ENCODE assay signal across 1 cellular context in genomic region chr9:19156805-19157204, GRCh38.
TF ChIP-seq lines count a peak whose summit lies in the region.

No MANE protein-coding gene starts in this region.

TF ChIP-seq in HepG2, 621 proteins besides CTCF, POLR2A, EP300 and RAD21:
- TF ChIP-seq, protein P1, sequence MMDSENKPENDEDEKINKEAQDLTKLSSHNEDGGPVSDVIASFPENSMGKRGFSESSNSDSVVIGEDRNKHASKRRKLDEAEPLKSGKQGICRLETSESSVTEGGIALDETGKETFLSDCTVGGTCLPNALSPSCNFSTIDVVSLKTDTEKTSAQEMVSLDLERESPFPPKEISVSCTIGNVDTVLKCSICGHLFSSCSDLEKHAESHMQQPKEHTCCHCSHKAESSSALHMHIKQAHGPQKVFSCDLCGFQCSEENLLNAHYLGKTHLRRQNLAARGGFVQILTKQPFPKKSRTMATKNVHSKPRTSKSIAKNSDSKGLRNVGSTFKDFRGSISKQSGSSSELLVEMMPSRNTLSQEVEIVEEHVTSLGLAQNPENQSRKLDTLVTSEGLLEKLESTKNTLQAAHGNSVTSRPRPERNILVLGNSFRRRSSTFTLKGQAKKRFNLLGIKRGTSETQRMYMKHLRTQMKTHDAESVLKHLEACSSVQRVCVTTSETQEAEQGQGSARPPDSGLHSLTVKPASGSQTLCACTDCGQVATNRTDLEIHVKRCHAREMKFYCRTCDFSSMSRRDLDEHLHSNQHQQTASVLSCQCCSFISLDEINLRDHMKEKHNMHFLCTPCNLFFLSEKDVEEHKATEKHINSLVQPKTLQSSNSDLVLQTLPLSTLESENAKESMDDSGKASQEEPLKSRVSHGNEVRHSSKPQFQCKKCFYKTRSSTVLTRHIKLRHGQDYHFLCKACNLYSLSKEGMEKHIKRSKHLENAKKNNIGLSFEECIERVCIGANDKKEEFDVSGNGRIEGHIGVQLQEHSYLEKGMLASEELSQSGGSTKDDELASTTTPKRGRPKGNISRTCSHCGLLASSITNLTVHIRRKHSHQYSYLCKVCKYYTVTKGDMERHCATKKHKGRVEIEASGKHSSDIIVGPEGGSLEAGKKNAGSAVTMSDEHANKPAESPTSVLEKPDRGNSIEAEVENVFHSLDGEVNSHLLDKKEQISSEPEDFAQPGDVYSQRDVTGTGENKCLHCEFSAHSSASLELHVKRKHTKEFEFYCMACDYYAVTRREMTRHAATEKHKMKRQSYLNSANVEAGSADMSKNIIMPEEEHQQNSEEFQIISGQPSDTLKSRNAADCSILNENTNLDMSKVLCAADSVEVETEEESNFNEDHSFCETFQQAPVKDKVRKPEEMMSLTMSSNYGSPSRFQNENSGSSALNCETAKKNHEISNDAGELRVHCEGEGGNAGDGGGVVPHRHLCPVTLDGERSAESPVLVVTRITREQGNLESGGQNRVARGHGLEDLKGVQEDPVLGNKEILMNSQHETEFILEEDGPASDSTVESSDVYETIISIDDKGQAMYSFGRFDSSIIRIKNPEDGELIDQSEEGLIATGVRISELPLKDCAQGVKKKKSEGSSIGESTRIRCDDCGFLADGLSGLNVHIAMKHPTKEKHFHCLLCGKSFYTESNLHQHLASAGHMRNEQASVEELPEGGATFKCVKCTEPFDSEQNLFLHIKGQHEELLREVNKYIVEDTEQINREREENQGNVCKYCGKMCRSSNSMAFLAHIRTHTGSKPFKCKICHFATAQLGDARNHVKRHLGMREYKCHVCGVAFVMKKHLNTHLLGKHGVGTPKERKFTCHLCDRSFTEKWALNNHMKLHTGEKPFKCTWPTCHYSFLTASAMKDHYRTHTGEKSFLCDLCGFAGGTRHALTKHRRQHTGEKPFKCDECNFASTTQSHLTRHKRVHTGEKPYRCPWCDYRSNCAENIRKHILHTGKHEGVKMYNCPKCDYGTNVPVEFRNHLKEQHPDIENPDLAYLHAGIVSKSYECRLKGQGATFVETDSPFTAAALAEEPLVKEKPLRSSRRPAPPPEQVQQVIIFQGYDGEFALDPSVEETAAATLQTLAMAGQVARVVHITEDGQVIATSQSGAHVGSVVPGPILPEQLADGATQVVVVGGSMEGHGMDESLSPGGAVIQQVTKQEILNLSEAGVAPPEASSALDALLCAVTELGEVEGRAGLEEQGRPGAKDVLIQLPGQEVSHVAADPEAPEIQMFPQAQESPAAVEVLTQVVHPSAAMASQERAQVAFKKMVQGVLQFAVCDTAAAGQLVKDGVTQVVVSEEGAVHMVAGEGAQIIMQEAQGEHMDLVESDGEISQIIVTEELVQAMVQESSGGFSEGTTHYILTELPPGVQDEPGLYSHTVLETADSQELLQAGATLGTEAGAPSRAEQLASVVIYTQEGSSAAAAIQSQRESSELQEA (CRISPR knock-in tag; IDR thresholded peaks at IDR 0.05; ENCODE audit: not compliant biosample characterization), result no peak
- TF ChIP-seq YY1 (IDR thresholded peaks at IDR 0.05; ENCODE audit: insufficient read depth, insufficient replicate concordance, low read depth, low read length) (no peak), ZNF737 (CRISPR knock-in tag; IDR thresholded peaks at IDR 0.05; ENCODE audit: borderline replicate concordance) (no peak), POLR2AphosphoS5 (IDR thresholded peaks at IDR 0.05; ENCODE audit: low read depth, low read length) (no peak), MED8 (CRISPR knock-in tag; IDR thresholded peaks at IDR 0.05; ENCODE audit: insufficient replicate concordance) (no peak), U2AF2 (IDR thresholded peaks at IDR 0.05; ENCODE audit: low read depth, low read length) (no peak), ZNF569 (CRISPR knock-in tag; IDR thresholded peaks at IDR 0.05; ENCODE audit: borderline replicate concordance) (no peak), ARNT2 (CRISPR knock-in tag; IDR thresholded peaks at IDR 0.05; ENCODE audit: low read depth) (no peak), SRY (CRISPR knock-in tag; IDR thresholded peaks at IDR 0.05) (no peak), PAF1 (CRISPR knock-in tag; IDR thresholded peaks at IDR 0.05) (no peak), ZNF34 (CRISPR knock-in tag; IDR thresholded peaks at IDR 0.05; ENCODE audit: borderline replicate concordance) (no peak), ATF1 (CRISPR knock-in tag; IDR thresholded peaks at IDR 0.05) (no peak)
